Comparison of ENCODE assay signal across 9 cellular contexts in the genomic region with DNA sequence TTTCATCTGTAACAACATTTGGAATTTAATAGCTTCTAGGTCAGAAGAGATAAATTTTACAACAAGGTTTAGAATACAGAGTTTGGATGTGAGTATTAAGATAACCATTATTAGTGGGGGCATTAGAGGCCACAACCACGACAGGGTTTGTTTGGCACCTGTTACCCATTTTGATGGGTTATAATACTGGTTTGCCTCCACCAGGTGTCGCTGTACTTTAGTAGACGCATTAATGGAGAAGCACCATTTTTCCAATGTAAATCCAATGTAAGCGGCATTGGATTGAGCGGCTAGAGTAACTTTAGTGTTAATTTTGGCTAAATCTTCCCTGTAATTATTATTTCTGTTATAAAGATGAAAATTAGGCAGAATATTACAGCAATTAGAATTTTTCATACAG.
DNase-seq lines count a peak whose midpoint lies in the region; ATAC-seq and TF ChIP-seq lines count a peak whose summit lies in the region.
"Had no signal": no experiment of that assay in that cellular context is flagged by ENCODE, and none has a peak within 500 bp of the region (broad histone marks: within the 10 kb centered on the region; RNA-seq: fewer than 3 reads in every experiment).

No MANE protein-coding gene starts in this region.

- intact Hi-C loops in esophagus muscularis mucosa (cut with DNase I): no loop called here
- intact Hi-C loops in Calu3 (cut with micrococcal nuclease; ENCODE audit: unreplicated experiment): no loop called here

- H3K27ac Mint-ChIP-seq in Calu3 (ENCODE audit: unreplicated experiment): no peak overlapping the region

- H3K4me1 Mint-ChIP-seq in Calu3 (ENCODE audit: low read depth, unreplicated experiment): peaks cover 12% of the 10 kb centered on the region

- H3K9me3 Mint-ChIP-seq in Calu3 (ENCODE audit: low read depth, unreplicated experiment): peaks cover 27% of the 10 kb centered on the region

- H3K27ac ChIP-seq in esophagus muscularis mucosa (replicated peaks in 1 of 4): no peak overlapping the region
- H3K27ac ChIP-seq: SJSA1 had no signal

- TF ChIP-seq POLR2A in esophagus muscularis mucosa (IDR thresholded peaks at IDR 0.05; ENCODE audit: low read depth): no peak

- BruUV-seq in Calu3 (replicated peaks; lab: Mats Ljungman, UMichigan): no TSS peak

- ATAC-seq in GM21528 (IDR thresholded peaks at IDR 0.05; ENCODE audit: low FRiP score, unreplicated experiment) (no peak), GM18907 (IDR thresholded peaks at IDR 0.05; ENCODE audit: unreplicated experiment) (no peak)

- TF ChIP-seq CTCF in GM20000 (IDR thresholded peaks at IDR 0.05; ENCODE audit: extremely low read depth, missing control alignments): peak; percentile 47
- peak; percentile 16 to 41 (median 20) for TF ChIP-seq CTCF in esophagus muscularis mucosa (IDR thresholded peaks at IDR 0.05)
- no peak for TF ChIP-seq CTCF in Calu3 (IDR thresholded peaks at IDR 0.05; ENCODE audit: unreplicated experiment)

- H3K36me3 Mint-ChIP-seq in Calu3 (ENCODE audit: insufficient read depth, unreplicated experiment): peaks cover 4% of the 10 kb centered on the region

- H3K36me3 ChIP-seq in esophagus muscularis mucosa: no peaks in the 10 kb centered on the region
- H3K36me3 ChIP-seq: SJSA1 had no signal

- WGBS in esophagus muscularis mucosa: 43% methylated on average over 5 of the region's 5 CpGs

- TF ChIP-seq EP300 in esophagus muscularis mucosa (IDR thresholded peaks at IDR 0.05): no peak

- no peaks in the 10 kb centered on the region for H3K9me3 ChIP-seq in esophagus muscularis mucosa
- H3K9me3 ChIP-seq: SJSA1 had no signal

- no peak overlapping the region for H3K4me3 ChIP-seq in esophagus muscularis mucosa
- H3K4me3 ChIP-seq: SJSA1 had no signal

- no peak overlapping the region for H3K4me3 Mint-ChIP-seq in Calu3 (ENCODE audit: low read depth, unreplicated experiment)

- no peaks in the 10 kb centered on the region for H3K27me3 ChIP-seq in esophagus muscularis mucosa
- H3K27me3 ChIP-seq: SJSA1 had no signal

- H3K4me1 ChIP-seq in esophagus muscularis mucosa: no peaks in the 10 kb centered on the region
- H3K4me1 ChIP-seq: SJSA1 had no signal

- H3K27me3 Mint-ChIP-seq in Calu3 (ENCODE audit: unreplicated experiment): no peaks in the 10 kb centered on the region

- peak; percentile 85 for DNase-seq in DMS53 treated with DMSO at 0.1 percent for 48 hours (lab: John Stamatoyannopoulos, UW; ENCODE audit: unreplicated experiment)
- peak; percentile 5 for DNase-seq in GM20000 (ENCODE audit: low spot score)
- DNase-seq in NCI-H69 (lab: John Stamatoyannopoulos, UW): peak; percentile 39
- DNase-seq in esophagus muscularis mucosa (ENCODE audit: extremely low spot score): no peak
- DNase-seq in germinal center (ENCODE audit: low spot score): no peak
- no peak for DNase-seq in Calu3

- CTCF ChIA-PET in Calu3 (lab: Charles Lee): no interaction called here

Comparison
In these comparisons a context has a peak if more than half of its experiments do, and no peak if none do; other contexts are left out.
1. DNase-seq: peak in DMS53 treated with DMSO at 0.1 percent for 48 hours (single experiment), GM20000 (single experiment) and NCI-H69 (single experiment); none in esophagus muscularis mucosa (single experiment), germinal center (single experiment) and Calu3 (single experiment).